ENCODE assay signal across 9 cellular contexts in genomic region chr7:116633131-116633988, GRCh38. TPM values are rescaled to one million over a fixed set of nuclear protein-coding genes. Genes with fewer than 3 reads are reported as not detected.
DNase-seq lines count a peak whose midpoint lies in the region; TF ChIP-seq lines count a peak whose summit lies in the region.
"Had no signal": no experiment of that assay in that cellular context is flagged by ENCODE, and none has a peak within 500 bp of the region (broad histone marks: within the 10 kb centered on the region; RNA-seq: fewer than 3 reads in every experiment).

No MANE protein-coding gene starts in this region.

- no peak overlapping the region for H3K4me2 ChIP-seq in H9 (ENCODE audit: insufficient read depth, insufficient read length, low read length)

- no peak overlapping the region for H3K4me3 ChIP-seq in GM06990 (replicated peaks; ENCODE audit: low read depth, low read length)
- H3K4me3 ChIP-seq in adipocyte (ENCODE audit: low read length), result peak overlapping the region; percentile 46
- no peak overlapping the region for H3K4me3 ChIP-seq in neuron (ENCODE audit: low read length)

- no peak overlapping the region for H3K56ac ChIP-seq in H9 (ENCODE audit: insufficient read length, low read depth, low read length)

- H3K27me3 ChIP-seq in GM06990 (replicated peaks; ENCODE audit: control insufficient read depth, insufficient read depth, low read length) (no peaks in the 10 kb centered on the region), adipocyte (replicated peaks; ENCODE audit: control insufficient read depth, insufficient read depth, low read length) (no peaks in the 10 kb centered on the region), neuron (ENCODE audit: insufficient read depth, low read length) (no peaks in the 10 kb centered on the region), H9 (ENCODE audit: insufficient read depth, low read length) (no peaks in the 10 kb centered on the region)

- H2BK120ac ChIP-seq in H9 (ENCODE audit: low read depth, low read length, poor library complexity, severe bottlenecking), result no peak overlapping the region

- H2BK20ac ChIP-seq in H9 (ENCODE audit: low read depth, low read length, poor library complexity, severe bottlenecking), result no peak overlapping the region

- peak overlapping the region; percentile 73 for H3K4me3 Mint-ChIP-seq in HFFc6
- no peak overlapping the region for H3K4me3 Mint-ChIP-seq in immature natural killer cell
- no peak overlapping the region for H3K4me3 Mint-ChIP-seq in H9
- H3K4me3 Mint-ChIP-seq: activated CD4-positive, alpha-beta memory T cell treated with anti-CD3 and anti-CD28 coated beads for 36 hours had no signal

- no peaks in the 10 kb centered on the region for H3K79me1 ChIP-seq in H9 (ENCODE audit: insufficient read depth, low read depth, low read length, poor library complexity, severe bottlenecking)

- no peak overlapping the region for H4K91ac ChIP-seq in H9 (ENCODE audit: insufficient read length, low read depth, low read length)

- TF ChIP-seq CTCF in GM06990 (IDR thresholded peaks at IDR 0.05; ENCODE audit: insufficient read depth, low read length, poor library complexity, severe bottlenecking) (no peak), HFFc6 (IDR thresholded peaks at IDR 0.05) (peak; percentile 50), H9 (conservative IDR thresholded peaks at IDR 0.05) (no peak)

- H3K9ac ChIP-seq in adipocyte (ENCODE audit: low read length) (no peak overlapping the region), H9 (ENCODE audit: extremely low read depth, insufficient read length, low read length) (no peak overlapping the region)

- no peak overlapping the region for H3T11ph ChIP-seq in H9 (ENCODE audit: low read length)

- H3K14ac ChIP-seq in H9 (ENCODE audit: insufficient read depth, low read length), result no peak overlapping the region

- H3K23ac ChIP-seq in H9 (ENCODE audit: insufficient read length, low read depth, low read length), result no peak overlapping the region

- H3K36me3 Mint-ChIP-seq in HFFc6 (ENCODE audit: low read depth) (no peaks in the 10 kb centered on the region), immature natural killer cell (no peaks in the 10 kb centered on the region), H9 (ENCODE audit: insufficient read depth in 1 of 3, low read depth in 3 of 3) (peaks cover 0 to 4% (median 3%) of the 10 kb centered on the region in 3 experiments; a peak in 2 of 7 replicates)
- H3K36me3 Mint-ChIP-seq: activated CD4-positive, alpha-beta memory T cell treated with anti-CD3 and anti-CD28 coated beads for 36 hours had no signal

- H3K23me2 ChIP-seq in H9 (ENCODE audit: insufficient read length, low read depth, low read length, poor library complexity, severe bottlenecking), result no peaks in the 10 kb centered on the region

- no peak overlapping the region for H2AK5ac ChIP-seq in H9 (ENCODE audit: insufficient read length, low read length)

- DNase-seq in GM06990 (ENCODE audit: extremely low read depth, insufficient read length) (peak; percentile 29), HFFc6 (peak; percentile 3), adipocyte (ENCODE audit: low read depth) (peak; percentile 18), immature natural killer cell (no peak), H9 (no peak)
- no peak for DNase-seq in stimulated activated CD4-positive, alpha-beta T cell treated with anti-CD3 and anti-CD28 coated beads, Interleukin-15, amount 100 ng/mL, for 24 hours
- no peak for DNase-seq in activated T-cell treated with anti-CD3 and anti-CD28 coated beads, Interleukin-2, amount 50 U/mL, for 48 hours
- DNase-seq: activated CD4-positive, alpha-beta memory T cell treated with anti-CD3 and anti-CD28 coated beads for 36 hours had no signal

- H4K20me1 ChIP-seq in H9 (ENCODE audit: control insufficient read depth, insufficient read depth, insufficient read length), result no peaks in the 10 kb centered on the region

- H4K5ac ChIP-seq in H9 (ENCODE audit: insufficient read length, low read depth, low read length), result no peak overlapping the region

- H3K9me3 ChIP-seq in adipocyte (ENCODE audit: control insufficient read depth, low read length), result no peaks in the 10 kb centered on the region
- no peaks in the 10 kb centered on the region for H3K9me3 ChIP-seq in neuron (ENCODE audit: low read length)
- H3K9me3 ChIP-seq in H9 (ENCODE audit: control insufficient read depth, low read depth, low read length), result no peaks in the 10 kb centered on the region

- no peak overlapping the region for H2BK5ac ChIP-seq in H9 (ENCODE audit: insufficient read length, low read length)

- H2BK15ac ChIP-seq in H9 (ENCODE audit: low read depth, low read length), result no peak overlapping the region

- H3K79me2 ChIP-seq in H9 (ENCODE audit: insufficient read depth, low read length), result no peaks in the 10 kb centered on the region

- H3K4me1 ChIP-seq in adipocyte (ENCODE audit: control insufficient read depth, insufficient read depth, low read length) (peaks cover 42% of the 10 kb centered on the region), neuron (ENCODE audit: insufficient read depth, low read length) (peaks cover 5% of the 10 kb centered on the region), H9 (ENCODE audit: insufficient read depth, low read length) (no peaks in the 10 kb centered on the region)

- H4K8ac ChIP-seq in H9 (replicated peaks; ENCODE audit: insufficient read length, low read depth, low read length), result no peak overlapping the region

- H3K36me3 ChIP-seq in GM06990 (ENCODE audit: control insufficient read depth, insufficient read depth, low read length), result no peaks in the 10 kb centered on the region
- no peaks in the 10 kb centered on the region for H3K36me3 ChIP-seq in adipocyte (ENCODE audit: control insufficient read depth, insufficient read depth, low read length, severe bottlenecking)
- no peaks in the 10 kb centered on the region for H3K36me3 ChIP-seq in neuron (ENCODE audit: insufficient read depth, low read length)

- WGBS in H9 (ENCODE audit: extremely low coverage, insufficient read length, low lambda C conversion rate), result no CpG with 5 or more reads among the region's 13 CpGs

- H3K27ac Mint-ChIP-seq in HFFc6 (peak overlapping the region; percentile 52), immature natural killer cell (no peak overlapping the region), H9 (no peak overlapping the region)
- H3K27ac Mint-ChIP-seq: activated CD4-positive, alpha-beta memory T cell treated with anti-CD3 and anti-CD28 coated beads for 36 hours had no signal

- peaks cover 48% of the 10 kb centered on the region for H3K4me1 Mint-ChIP-seq in HFFc6 (ENCODE audit: low read depth)
- H3K4me1 Mint-ChIP-seq in immature natural killer cell, result no peaks in the 10 kb centered on the region
- peaks cover 4 to 5% of the 10 kb centered on the region in 2 experiments; a peak in 3 of 4 replicates for H3K4me1 Mint-ChIP-seq in H9

- H3K9me3 Mint-ChIP-seq in HFFc6 (no peaks in the 10 kb centered on the region), immature natural killer cell (no peaks in the 10 kb centered on the region), H9 (peaks cover 3 to 5% of the 10 kb centered on the region in 2 experiments; a peak in 4 of 5 replicates)
- H3K9me3 Mint-ChIP-seq: activated CD4-positive, alpha-beta memory T cell treated with anti-CD3 and anti-CD28 coated beads for 36 hours had no signal

- no peak overlapping the region for H2BK12ac ChIP-seq in H9 (ENCODE audit: insufficient read length, low read depth, low read length)

- H2AFZ ChIP-seq in neuron (ENCODE audit: low read depth, low read length) (peak overlapping the region; percentile 30), H9 (ENCODE audit: low read length) (no peak overlapping the region)

- H3K18ac ChIP-seq in H9 (ENCODE audit: insufficient read length, low read depth, low read length), result no peak overlapping the region

- H3K27me3 Mint-ChIP-seq in HFFc6 (ENCODE audit: insufficient read depth) (peaks cover 2% of the 10 kb centered on the region; the same call in 1 of the 2 replicates), immature natural killer cell (ENCODE audit: low read depth in 3 of 3) (no peaks in the 10 kb centered on the region), H9 (ENCODE audit: low read depth) (no peaks in the 10 kb centered on the region; the same call in 1 of the 2 replicates)

- no peak overlapping the region for H3K27ac ChIP-seq in H9 (ENCODE audit: insufficient read length, low read depth, low read length)

- H3K4ac ChIP-seq in H9 (ENCODE audit: low read depth, low read length), result no peak overlapping the region

RNA-seq across cellular contexts. Expression of gene MET, which starts 38.6 kb away (rescaled TPM):
- 100 to 1,000 TPM; 101 to 149 (median 129) TPM for total RNA-seq in HFFc6 (2021; fragmentation: NEBNext Ultra II Directional; extraction: Animal tissue kit (Norgen Biotek cat#: 25700))
- not detected for polyA plus RNA-seq in immature natural killer cell
- total RNA-seq in H9 (2021), result 5.0 and 5.5 TPM in 2 replicates

Comparison
In these comparisons a context has a peak if more than half of its experiments do, and no peak if none do; other contexts are left out.
1. DNase-seq: peak in GM06990 (single experiment), HFFc6 (single experiment) and adipocyte (single experiment); none in immature natural killer cell (0 of 3), H9 (single experiment), stimulated activated CD4-positive, alpha-beta T cell treated with anti-CD3 and anti-CD28 coated beads, Interleukin-15, amount 100 ng/mL, for 24 hours (single experiment) and activated T-cell treated with anti-CD3 and anti-CD28 coated beads, Interleukin-2, amount 50 U/mL, for 48 hours (0 of 2).
2. RNA of gene MET, which starts 38.6 kb away (total RNA-seq): 101 to 149 TPM in HFFc6; 5.0 to 5.5 TPM in H9; every median in the first group is over 10 times any median in the second.